Comparison of ENCODE assay signal across 9 cellular contexts in the genomic region with DNA sequence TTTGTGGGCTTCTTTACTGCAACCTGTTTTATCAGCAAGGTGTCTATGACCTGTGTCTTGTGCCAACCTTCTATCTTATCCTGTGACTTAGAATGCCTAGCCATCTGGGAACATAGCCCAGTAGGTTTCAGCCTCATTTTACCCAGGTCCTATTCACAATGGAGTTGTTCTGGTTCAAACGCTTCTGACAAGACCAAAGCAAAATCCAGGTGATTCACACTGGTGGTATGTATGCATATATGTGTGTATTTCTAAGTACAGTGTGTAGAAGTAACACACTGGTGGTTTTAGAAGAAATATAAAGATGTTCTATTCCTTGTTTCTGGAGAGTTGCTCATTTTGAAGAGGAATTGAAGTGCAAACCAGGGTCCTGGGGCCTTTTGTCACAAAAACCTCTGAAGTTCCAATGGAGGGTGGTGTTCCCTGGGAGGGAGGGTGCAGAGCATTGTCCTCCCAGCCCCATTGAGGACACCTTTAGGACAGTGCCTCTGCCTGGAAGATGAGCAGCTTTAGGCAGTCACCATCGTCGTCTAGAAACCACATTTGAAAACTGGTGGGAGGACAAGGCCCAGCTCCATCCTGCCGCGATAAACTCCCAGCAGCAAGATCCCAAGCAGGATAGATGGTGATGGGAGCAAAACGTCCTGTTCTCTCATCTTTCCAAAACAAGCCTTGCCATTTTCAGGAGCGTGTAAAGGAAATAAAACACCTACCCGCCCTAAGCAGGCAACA.
A peak's percentile ranks its signal among the peaks of the same experiment; 100 is the strongest.
DNase-seq lines count a peak whose midpoint lies in the region; ATAC-seq and TF ChIP-seq lines count a peak whose summit lies in the region.
"Had no signal": no experiment of that assay in that cellular context is flagged by ENCODE, and none has a peak within 500 bp of the region (broad histone marks: within the 10 kb centered on the region; RNA-seq: fewer than 3 reads in every experiment).

No MANE protein-coding gene starts in this region.

- H3K4me2 ChIP-seq in skeletal muscle satellite cell (ENCODE audit: low read length): no peak overlapping the region

- no peaks in the 10 kb centered on the region for H3K27me3 Mint-ChIP-seq in activated T-cell treated with anti-CD3 and anti-CD28 coated beads, Interleukin-2, amount 50 U/mL, for 4 hours (ENCODE audit: low read depth)
- no peaks in the 10 kb centered on the region for H3K27me3 Mint-ChIP-seq in chondrocyte (ENCODE audit: low read depth)

- H3K4me3 Mint-ChIP-seq in activated T-cell treated with anti-CD3 and anti-CD28 coated beads, Interleukin-2, amount 50 U/mL, for 4 hours: peak overlapping the region; percentile 69
- H3K4me3 Mint-ChIP-seq in chondrocyte (ENCODE audit: unreplicated experiment): peak overlapping the region; percentile 73

- peaks cover 16% of the 10 kb centered on the region for H3K36me3 ChIP-seq in skeletal muscle satellite cell (ENCODE audit: insufficient read depth, low read length)
- H3K36me3 ChIP-seq: adrenal gland had no signal

- TF ChIP-seq CTCF in chondrocyte (IDR thresholded peaks at IDR 0.05): no peak

- ATAC-seq in activated T-cell treated with anti-CD3 and anti-CD28 coated beads, Interleukin-2, amount 50 U/mL, for 4 hours: peak in 1 of 2 donors; percentile 7
- peak; percentile 5 for ATAC-seq in HG03354 (IDR thresholded peaks at IDR 0.05; ENCODE audit: poor library complexity, severe bottlenecking, unreplicated experiment)

- H3K4me1 ChIP-seq in skeletal muscle satellite cell (ENCODE audit: control insufficient read depth, insufficient read depth, low read length): peaks cover 45% of the 10 kb centered on the region

- no peaks in the 10 kb centered on the region for H3K9me3 ChIP-seq in skeletal muscle satellite cell (replicated peaks; ENCODE audit: low read length)
- H3K9me3 ChIP-seq: adrenal gland had no signal

- peaks cover under 1% of the 10 kb centered on the region for H3K9me3 Mint-ChIP-seq in activated T-cell treated with anti-CD3 and anti-CD28 coated beads, Interleukin-2, amount 50 U/mL, for 4 hours
- H3K9me3 Mint-ChIP-seq in chondrocyte (ENCODE audit: low read depth): no peaks in the 10 kb centered on the region

- peak overlapping the region; percentile 2 for H3K9ac ChIP-seq in skeletal muscle satellite cell (ENCODE audit: low read depth, low read length)

- H3K4me1 Mint-ChIP-seq in activated T-cell treated with anti-CD3 and anti-CD28 coated beads, Interleukin-2, amount 50 U/mL, for 4 hours (ENCODE audit: low read depth): peaks cover 22% of the 10 kb centered on the region
- H3K4me1 Mint-ChIP-seq in chondrocyte (ENCODE audit: low read depth): peaks cover 36% of the 10 kb centered on the region

- no peak for DNase-seq in activated T-cell treated with anti-CD3 and anti-CD28 coated beads, Interleukin-2, amount 50 U/mL, for 4 hours
- no peak for DNase-seq in activated T-cell treated with anti-CD3 and anti-CD28 coated beads, Interleukin-2, amount 50 U/mL, for 48 hours
- no peak for DNase-seq in chondrocyte (ENCODE audit: low spot score)
- no peak for DNase-seq in SK-N-DZ (ENCODE audit: low spot score)
- no peak for DNase-seq in SIG-M5 (lab: John Stamatoyannopoulos, UW)
- DNase-seq in amniotic stem cell (lab: John Stamatoyannopoulos, UW): no peak

- H3K27me3 ChIP-seq in skeletal muscle satellite cell (ENCODE audit: control insufficient read depth, insufficient read depth, low read length): no peaks in the 10 kb centered on the region
- H3K27me3 ChIP-seq: adrenal gland had no signal

- peak overlapping the region; percentile 90 for H3K27ac Mint-ChIP-seq in chondrocyte (ENCODE audit: unreplicated experiment)

- H3K36me3 Mint-ChIP-seq in activated T-cell treated with anti-CD3 and anti-CD28 coated beads, Interleukin-2, amount 50 U/mL, for 4 hours (ENCODE audit: insufficient read depth): peaks cover 15% of the 10 kb centered on the region
- H3K36me3 Mint-ChIP-seq in chondrocyte (ENCODE audit: low read depth): peaks cover 11% of the 10 kb centered on the region

- H3K4me3 ChIP-seq in skeletal muscle satellite cell (ENCODE audit: low read length): no peak overlapping the region
